Comparison of ENCODE assay signal across 25 cellular contexts in the genomic region with DNA sequence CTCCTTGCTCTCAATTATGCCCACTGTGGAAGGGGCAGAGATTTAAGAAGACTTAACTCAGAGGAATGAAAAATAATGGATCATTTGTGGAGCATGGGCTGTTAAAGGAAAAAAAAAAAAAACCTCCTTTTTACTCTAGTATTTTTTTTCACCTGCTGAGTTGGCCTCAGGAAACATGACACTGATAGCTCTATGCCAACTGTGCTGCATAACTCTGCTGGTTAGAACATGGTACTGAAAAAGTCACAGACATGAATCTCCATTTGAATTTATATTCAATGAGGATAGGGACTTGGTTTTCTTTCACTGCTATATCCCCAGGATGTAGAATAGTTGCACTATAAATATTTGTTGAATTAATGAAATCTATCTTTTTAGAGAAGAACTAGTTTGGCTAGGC.
A peak's percentile ranks its signal among the peaks of the same experiment; 100 is the strongest.
DNase-seq lines count a peak whose midpoint lies in the region; TF ChIP-seq lines count a peak whose summit lies in the region.
"Had no signal": no experiment of that assay in that cellular context is flagged by ENCODE, and none has a peak within 500 bp of the region (broad histone marks: within the 10 kb centered on the region; RNA-seq: fewer than 3 reads in every experiment).

No MANE protein-coding gene starts in this region.

- no peaks in the 10 kb centered on the region for H3K27me3 Mint-ChIP-seq in glutamatergic neuron (ENCODE audit: unreplicated experiment)
- H3K27me3 Mint-ChIP-seq: IgD-negative memory B cell had no signal

- peaks cover 8 to 17% (median 13%) of the 10 kb centered on the region in 3 donors for H3K4me1 ChIP-seq in skeletal muscle tissue (ENCODE audit: control insufficient read depth in 3 of 3, insufficient read depth in 3 of 3, low read length in 3 of 3)
- H3K4me1 ChIP-seq: BE2C, Caco-2 had no signal

- H3K4me1 Mint-ChIP-seq in glutamatergic neuron (ENCODE audit: low read depth, unreplicated experiment) = peaks cover 20% of the 10 kb centered on the region
- H3K4me1 Mint-ChIP-seq: CD4-positive, CD25-positive, alpha-beta regulatory T cell had no signal

- H3K9ac ChIP-seq in skeletal muscle tissue (ENCODE audit: low read depth in 1 of 3, low read length in 3 of 3) = peak overlapping the region in 1 of 3 donors; percentile 37

- H3K27ac Mint-ChIP-seq in glutamatergic neuron (ENCODE audit: unreplicated experiment) = peak overlapping the region; percentile 71
- H3K27ac Mint-ChIP-seq: CD4-positive, CD25-positive, alpha-beta regulatory T cell; GM23338; IgD-negative memory B cell had no signal

- H3K36me3 ChIP-seq in skeletal muscle tissue (ENCODE audit: control insufficient read depth in 3 of 3, insufficient read depth in 3 of 3, low read length in 3 of 3) = no peaks in the 10 kb centered on the region
- H3K36me3 ChIP-seq: BE2C, MG63 had no signal

- H3K4me3 Mint-ChIP-seq in glutamatergic neuron (ENCODE audit: unreplicated experiment) = no peak overlapping the region
- H3K4me3 Mint-ChIP-seq: CD4-positive, CD25-positive, alpha-beta regulatory T cell; GM23338; IgD-negative memory B cell had no signal

- no peaks in the 10 kb centered on the region for H3K9me3 ChIP-seq in skeletal muscle tissue (ENCODE audit: control insufficient read depth in 3 of 3, low read length in 3 of 3)
- H3K9me3 ChIP-seq: BE2C, MG63 had no signal

- no peaks in the 10 kb centered on the region for H3K36me3 Mint-ChIP-seq in glutamatergic neuron (ENCODE audit: unreplicated experiment)
- H3K36me3 Mint-ChIP-seq: CD4-positive, CD25-positive, alpha-beta regulatory T cell had no signal

- no peaks in the 10 kb centered on the region for H3K9me3 Mint-ChIP-seq in glutamatergic neuron (ENCODE audit: unreplicated experiment)
- H3K9me3 Mint-ChIP-seq: CD4-positive, CD25-positive, alpha-beta regulatory T cell; GM23338 had no signal

- peak; percentile 5 for DNase-seq in NCI-H2107 treated with DMSO at 0.1 percent for 48 hours (lab: John Stamatoyannopoulos, UW; ENCODE audit: unreplicated experiment)
- DNase-seq in NCI-H2107 (lab: John Stamatoyannopoulos, UW) = no peak
- peak; percentile 85 for DNase-seq in NCI-H2171 treated with DMSO at 0.1 percent for 48 hours (lab: John Stamatoyannopoulos, UW)
- no peak for DNase-seq in glutamatergic neuron
- DNase-seq in kidney glomerular epithelial cell (lab: John Stamatoyannopoulos, UW) = no peak
- no peak for DNase-seq in foreskin fibroblast
- no peak for DNase-seq in Ammon's horn (ENCODE audit: low spot score)
- DNase-seq: 8988T; BE2C; Caco-2; CD4-positive, CD25-positive, alpha-beta regulatory T cell; DMS53; EL; HCEC 1CT; Kasumi-1; MG63; NCI-H1092; NCI-H1436 treated with DMSO at 0.1 percent for 48 hours; NCI-H2029; NCI-H2227 treated with DMSO at 0.1 percent for 48 hours; SHP77 had no signal

- H3K4me3 ChIP-seq in skeletal muscle tissue (ENCODE audit: low read length in 3 of 3) = peak overlapping the region in 1 of 3 donors; percentile 15
- no peak overlapping the region for H3K4me3 ChIP-seq in foreskin fibroblast (ENCODE audit: low read depth in 1 of 2, low read length in 2 of 2)
- H3K4me3 ChIP-seq: GM23338, MG63, SK-N-MC had no signal

- H3K27me3 ChIP-seq in skeletal muscle tissue (ENCODE audit: control insufficient read depth in 3 of 3, insufficient read depth in 3 of 3, low read length in 3 of 3) = no peaks in the 10 kb centered on the region
- H3K27me3 ChIP-seq: BE2C had no signal

- no peak for TF ChIP-seq CTCF in glutamatergic neuron (IDR thresholded peaks at IDR 0.05; ENCODE audit: partially characterized antibody, unreplicated experiment)
- TF ChIP-seq CTCF in foreskin fibroblast (IDR thresholded peaks at IDR 0.05; ENCODE audit: low read depth, low read length) = no peak

- H3K27ac ChIP-seq in skeletal muscle tissue (ENCODE audit: low read depth, low read length) = peak overlapping the region; percentile 28
- H3K27ac ChIP-seq: SK-N-MC had no signal

Comparison
In these comparisons a context has a peak if more than half of its experiments do, and no peak if none do; other contexts are left out.
1. DNase-seq: peak in NCI-H2107 treated with DMSO at 0.1 percent for 48 hours (single experiment) and NCI-H2171 treated with DMSO at 0.1 percent for 48 hours (single experiment); none in NCI-H2107 (single experiment), glutamatergic neuron (single experiment), kidney glomerular epithelial cell (single experiment), foreskin fibroblast (0 of 2) and Ammon's horn (single experiment).